15 cellular contexts compared by ENCODE assay signal in genomic region chr13:49569993-49570689, GRCh38. TPM values are rescaled to one million over a fixed set of nuclear protein-coding genes. Genes with fewer than 3 reads are reported as not detected.
DNase-seq lines count a peak whose midpoint lies in the region; ATAC-seq and TF ChIP-seq lines count a peak whose summit lies in the region.
"Had no signal": no experiment of that assay in that cellular context is flagged by ENCODE, and none has a peak within 500 bp of the region (broad histone marks: within the 10 kb centered on the region; RNA-seq: fewer than 3 reads in every experiment).

No MANE protein-coding gene starts in this region.

- CTCF ChIA-PET in MCF 10A (lab: Yijun Ruan, JAX), result interaction anchor here (0.6 to 1.7 kb wide), 3 partner anchors 15 to 241 kb away, joined by 3 to 6 read pairs (median 5); partner anchors contain the start of gene RCBTB1

- no peak overlapping the region for H3K4me3 ChIP-seq in NB4 (ENCODE audit: low read depth, low read length)
- no peak overlapping the region for H3K4me3 ChIP-seq in thyroid gland (replicated peaks in 1 of 3)
- H3K4me3 ChIP-seq: prostate gland, thoracic aorta had no signal

- peaks cover 24 to 42% of the 10 kb centered on the region in 2 donors for H3K4me1 ChIP-seq in thyroid gland
- H3K4me1 ChIP-seq: BE2C, prostate gland had no signal

- no peaks in the 10 kb centered on the region for H3K9me3 Mint-ChIP-seq in natural killer cell treated with Interleukin-12 subunit alpha and Interleukin-12 subunit beta and Interleukin-15 and Interleukin-18, amount 100 ng/mL, for 72 hours
- no peaks in the 10 kb centered on the region for H3K9me3 Mint-ChIP-seq in natural killer cell
- H3K9me3 Mint-ChIP-seq in MCF 10A (ENCODE audit: unreplicated experiment), result no peaks in the 10 kb centered on the region
- H3K9me3 Mint-ChIP-seq: dendritic cell treated with granulocyte-macrophage colony-stimulating factor and Interleukin-4, amounts not matched to agents 40 ng/mL and 50 ng/mL, for 4 days; memory B cell had no signal

- H3K4me3 Mint-ChIP-seq in natural killer cell treated with Interleukin-12 subunit alpha and Interleukin-12 subunit beta and Interleukin-15 and Interleukin-18, amount 100 ng/mL, for 72 hours, result no peak overlapping the region
- H3K4me3 Mint-ChIP-seq in natural killer cell (no peak overlapping the region), MCF 10A (ENCODE audit: unreplicated experiment) (no peak overlapping the region)
- H3K4me3 Mint-ChIP-seq: dendritic cell treated with granulocyte-macrophage colony-stimulating factor and Interleukin-4, amounts not matched to agents 40 ng/mL and 50 ng/mL, for 4 days; memory B cell had no signal

- BruUV-seq in MCF 10A (replicated peaks; lab: Mats Ljungman, UMichigan), result no TSS peak

- peaks cover 0 to 9% of the 10 kb centered on the region in 2 donors for H3K36me3 ChIP-seq in thyroid gland
- H3K36me3 ChIP-seq: prostate gland had no signal

- H3K9me3 ChIP-seq in thyroid gland, result no peaks in the 10 kb centered on the region
- H3K9me3 ChIP-seq: BE2C, prostate gland, thoracic aorta had no signal

- WGBS in thyroid gland, 2 donors, result 89 to 92% methylated on average over 1 of the region's 1 CpG

- H3K27me3 ChIP-seq in thyroid gland, result no peaks in the 10 kb centered on the region
- H3K27me3 ChIP-seq: BE2C had no signal

- H3K27ac Mint-ChIP-seq in natural killer cell treated with Interleukin-12 subunit alpha and Interleukin-12 subunit beta and Interleukin-15 and Interleukin-18, amount 100 ng/mL, for 72 hours, result peak overlapping the region; percentile 47 to 68
- H3K27ac Mint-ChIP-seq in natural killer cell (peak overlapping the region in 1 of 2 donors; percentile 9), MCF 10A (ENCODE audit: low read depth, unreplicated experiment) (peak overlapping the region; percentile 46)
- H3K27ac Mint-ChIP-seq: memory B cell had no signal

- peaks cover 4 to 10% of the 10 kb centered on the region in 2 donors for H3K4me1 Mint-ChIP-seq in natural killer cell treated with Interleukin-12 subunit alpha and Interleukin-12 subunit beta and Interleukin-15 and Interleukin-18, amount 100 ng/mL, for 72 hours (ENCODE audit: low read depth in 2 of 2)
- H3K4me1 Mint-ChIP-seq in natural killer cell, result peaks cover 8 to 27% of the 10 kb centered on the region in 2 donors
- H3K4me1 Mint-ChIP-seq in MCF 10A (ENCODE audit: insufficient read depth, unreplicated experiment), result peaks cover 22% of the 10 kb centered on the region

- peaks cover 4% of the 10 kb centered on the region for H3K36me3 Mint-ChIP-seq in natural killer cell treated with Interleukin-12 subunit alpha and Interleukin-12 subunit beta and Interleukin-15 and Interleukin-18, amount 100 ng/mL, for 72 hours
- H3K36me3 Mint-ChIP-seq in natural killer cell (no peaks in the 10 kb centered on the region), MCF 10A (ENCODE audit: insufficient read depth, unreplicated experiment) (peaks cover 15% of the 10 kb centered on the region)

- intact Hi-C loops in natural killer cell (cut with micrococcal nuclease) (no loop called here), MCF 10A (cut with micrococcal nuclease) (no loop called here), thyroid gland (cut with DNase I) (no loop called here)

- no peaks in the 10 kb centered on the region for H3K27me3 Mint-ChIP-seq in natural killer cell treated with Interleukin-12 subunit alpha and Interleukin-12 subunit beta and Interleukin-15 and Interleukin-18, amount 100 ng/mL, for 72 hours
- H3K27me3 Mint-ChIP-seq in natural killer cell (ENCODE audit: low read depth in 2 of 2) (no peaks in the 10 kb centered on the region), MCF 10A (ENCODE audit: insufficient read depth, unreplicated experiment) (no peaks in the 10 kb centered on the region)
- H3K27me3 Mint-ChIP-seq: dendritic cell treated with granulocyte-macrophage colony-stimulating factor and Interleukin-4, amounts not matched to agents 40 ng/mL and 50 ng/mL, for 4 days; memory B cell had no signal

- TF ChIP-seq POLR2A in NB4 (IDR thresholded peaks at IDR 0.05; ENCODE audit: extremely low read depth, insufficient read length) (no peak), thyroid gland (IDR thresholded peaks at IDR 0.05) (no peak)

- DNase-seq in natural killer cell treated with Interleukin-12 subunit alpha and Interleukin-12 subunit beta and Interleukin-15 and Interleukin-18, amount 100 ng/mL, for 72 hours (ENCODE audit: low spot score), result no peak
- DNase-seq in natural killer cell (no peak), NB4 (ENCODE audit: low read depth) (peak; percentile 14), MCF 10A (ENCODE audit: unreplicated experiment) (peak; percentile 72), thyroid gland (no peak), SW480 (ENCODE audit: low spot score) (no peak), glomerular visceral epithelial cell (ENCODE audit: extremely low spot score) (no peak), NCI-H82 treated with DMSO at 0.1 percent for 48 hours (lab: John Stamatoyannopoulos, UW; ENCODE audit: unreplicated experiment) (no peak)
- DNase-seq: BE2C, glutamatergic neuron, NCI-H1436 treated with DMSO at 0.1 percent for 48 hours had no signal

- peak overlapping the region; percentile 43 to 68 (median 66) for H3K27ac ChIP-seq in thyroid gland
- H3K27ac ChIP-seq: prostate gland, thoracic aorta had no signal

- TF ChIP-seq CTCF in natural killer cell (IDR thresholded peaks at IDR 0.05), result no peak
- TF ChIP-seq CTCF in NB4 (IDR thresholded peaks at IDR 0.05; ENCODE audit: low read depth, low read length), result no peak
- no peak for TF ChIP-seq CTCF in MCF 10A (IDR thresholded peaks at IDR 0.05; ENCODE audit: unreplicated experiment)
- TF ChIP-seq CTCF in thyroid gland (IDR thresholded peaks at IDR 0.05), result no peak

- POLR2A ChIA-PET in MCF 10A (lab: Yijun Ruan, JAX), result interaction anchor here (0.9 to 2.0 kb wide), 6 partner anchors 10 to 323 kb away, joined by 3 to 20 read pairs (median 4); partner anchors contain the start of genes CDADC1, RCBTB1 and SETDB2

- peak in 1 of 2 donors; percentile 58 for ATAC-seq in natural killer cell treated with Interleukin-12 subunit alpha and Interleukin-12 subunit beta and Interleukin-15 and Interleukin-18, amount 100 ng/mL, for 72 hours
- no peak for ATAC-seq in natural killer cell

RNA-seq across cellular contexts. Expression of gene RCBTB1, which starts 15.2 kb away (rescaled TPM):
- 10 to 100 TPM; 13.0 to 21.3 TPM for total RNA-seq in natural killer cell treated with Interleukin-12 subunit alpha and Interleukin-12 subunit beta and Interleukin-15 and Interleukin-18, amount 100 ng/mL, for 72 hours
- total RNA-seq in natural killer cell (10 to 100 TPM; 19.7 to 28.5 (median 28.4) TPM), MCF 10A (2022) (16.8 and 17.9 TPM in 2 replicates), thyroid gland (100 to 1,000 TPM in 2 of 4 donors, 10 to 100 TPM in 2; 82.2 to 172 (median 98.0) TPM)

RNA-seq across cellular contexts. Expression of gene ARL11, which starts 58.2 kb away (rescaled TPM):
- under 1 TPM; 0.48 to 0.50 TPM for total RNA-seq in natural killer cell treated with Interleukin-12 subunit alpha and Interleukin-12 subunit beta and Interleukin-15 and Interleukin-18, amount 100 ng/mL, for 72 hours
- total RNA-seq in natural killer cell, result 1 to 10 TPM in 1 of 3 donors, under 1 TPM in 2; 0.48 to 1.5 (median 0.61) TPM
- total RNA-seq in MCF 10A (2022), result not detected in 2 replicates
- total RNA-seq in thyroid gland, result 1 to 10 TPM in 1 of 4 donors, under 1 TPM in 3; 0.33 to 1.2 (median 0.43) TPM

Comparison
In these comparisons a context has a peak if more than half of its experiments do, and no peak if none do; other contexts are left out.
1. DNase-seq: peak in NB4 (single experiment) and MCF 10A (single experiment); none in natural killer cell treated with Interleukin-12 subunit alpha and Interleukin-12 subunit beta and Interleukin-15 and Interleukin-18, amount 100 ng/mL, for 72 hours (single experiment), natural killer cell (single experiment), thyroid gland (0 of 2), SW480 (single experiment), glomerular visceral epithelial cell (single experiment) and NCI-H82 treated with DMSO at 0.1 percent for 48 hours (single experiment).